Comparison of ENCODE assay signal across 15 cellular contexts in the genomic region with DNA sequence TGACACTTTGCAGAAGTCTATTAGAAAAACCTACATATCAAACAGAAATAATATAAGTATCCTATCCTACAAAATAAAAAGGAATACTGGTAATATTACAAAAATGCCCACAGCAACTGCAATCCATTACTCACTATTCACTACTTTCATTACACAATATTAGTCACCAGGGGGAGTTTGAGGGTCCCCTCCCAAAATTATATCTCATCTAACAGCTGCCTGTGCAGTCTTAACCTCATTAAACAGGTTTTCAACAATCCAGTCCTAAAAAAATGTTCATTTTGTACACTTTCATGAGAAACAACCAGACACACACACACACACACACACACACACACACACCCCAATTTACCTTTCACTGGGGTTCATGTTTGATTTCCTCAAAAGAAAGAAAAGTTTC. TPM values are rescaled to one million over a fixed set of nuclear protein-coding genes. Genes with fewer than 3 reads are reported as not detected.
DNase-seq lines count a peak whose midpoint lies in the region; ATAC-seq and TF ChIP-seq lines count a peak whose summit lies in the region.
"Had no signal": no experiment of that assay in that cellular context is flagged by ENCODE, and none has a peak within 500 bp of the region (broad histone marks: within the 10 kb centered on the region; RNA-seq: fewer than 3 reads in every experiment).

No MANE protein-coding gene starts in this region.

- TF ChIP-seq EP300 in neural cell (conservative IDR thresholded peaks at IDR 0.05; ENCODE audit: poor library complexity, severe bottlenecking) = no peak

- H3K4me1 Mint-ChIP-seq in brain = peaks cover 60% of the 10 kb centered on the region

- no peak for ATAC-seq in omental fat pad (ENCODE audit: low FRiP score)

- TF ChIP-seq RAD21 in neural cell (conservative IDR thresholded peaks at IDR 0.05) = no peak

- peaks cover 5% of the 10 kb centered on the region for H3K27me3 Mint-ChIP-seq in brain

- peaks cover under 1% of the 10 kb centered on the region for H4K20me1 ChIP-seq in Loucy (ENCODE audit: insufficient read depth, low read length, poor library complexity, severe bottlenecking)
- no peaks in the 10 kb centered on the region for H4K20me1 ChIP-seq in neural cell (ENCODE audit: insufficient read depth)

- H3K4me2 ChIP-seq in Loucy (ENCODE audit: low read depth, low read length, poor library complexity, severe bottlenecking) (peak overlapping the region; percentile 83), neural cell (ENCODE audit: low read length) (no peak overlapping the region)

- H3K4me3 Mint-ChIP-seq in brain = peak overlapping the region; percentile 93 to 99 (median 98)

- H2AFZ ChIP-seq in Loucy (ENCODE audit: low read length) (no peak overlapping the region), neural cell (ENCODE audit: low read depth, low read length) (no peak overlapping the region)

- H3K27ac Mint-ChIP-seq in brain = peak overlapping the region in 1 of 5 experiments; percentile 98

- peaks cover 15% of the 10 kb centered on the region for H3K36me3 Mint-ChIP-seq in brain

- no peak overlapping the region for H3K27ac ChIP-seq in neural cell (ENCODE audit: low read length)
- H3K27ac ChIP-seq: HL-60, testis had no signal

- H3K27me3 ChIP-seq in Loucy (ENCODE audit: insufficient read depth, low read length, poor library complexity, severe bottlenecking) = no peaks in the 10 kb centered on the region
- H3K27me3 ChIP-seq in neural cell (ENCODE audit: insufficient read depth, low read depth, low read length) = no peaks in the 10 kb centered on the region
- H3K27me3 ChIP-seq: testis had no signal

- H3K9me3 Mint-ChIP-seq in brain = peaks cover 0 to 2% (median 0%) of the 10 kb centered on the region in 5 experiments

- peaks cover 27% of the 10 kb centered on the region for H3K4me1 ChIP-seq in Loucy (ENCODE audit: insufficient read depth, low read length, poor library complexity, severe bottlenecking)
- H3K4me1 ChIP-seq: testis had no signal

- H3K9me3 ChIP-seq in Loucy (ENCODE audit: insufficient read depth, low read depth, low read length) = no peaks in the 10 kb centered on the region
- H3K9me3 ChIP-seq in neural cell (ENCODE audit: low read length) = no peaks in the 10 kb centered on the region
- H3K9me3 ChIP-seq: testis had no signal

- TF ChIP-seq CTCF in Loucy (conservative IDR thresholded peaks at IDR 0.05; ENCODE audit: low read length) (peak; percentile 49), brain (conservative IDR thresholded peaks at IDR 0.05) (peak in 1 of 2 experiments; percentile 39), neural cell (IDR thresholded peaks at IDR 0.05; ENCODE audit: poor library complexity, severe bottlenecking) (peak; percentile 16), omental fat pad (IDR thresholded peaks at IDR 0.05) (no peak)

- H3K9me2 ChIP-seq in Loucy (replicated peaks; ENCODE audit: low read depth, low read length) (no peaks in the 10 kb centered on the region), neural cell (ENCODE audit: insufficient read depth, low read length) (no peaks in the 10 kb centered on the region)

- peaks cover 6% of the 10 kb centered on the region for H3F3A ChIP-seq in Loucy (ENCODE audit: low read depth)
- H3F3A ChIP-seq in neural cell (ENCODE audit: insufficient read depth, low read length, poor library complexity, severe bottlenecking) = peaks cover 7% of the 10 kb centered on the region

- H3K4me3 ChIP-seq in Loucy (ENCODE audit: low read length, poor library complexity, severe bottlenecking) (no peak overlapping the region), neural cell (ENCODE audit: low read length) (peak overlapping the region; percentile 98)
- H3K4me3 ChIP-seq: testis had no signal

- DNase-seq in NCI-H1092 treated with DMSO at 0.1 percent for 48 hours (lab: John Stamatoyannopoulos, UW) (peak; percentile 4), NCI-H1092 (lab: John Stamatoyannopoulos, UW) (no peak), AG08395 (ENCODE audit: low spot score) (no peak), A172 (ENCODE audit: low spot score) (no peak), omental fat pad (ENCODE audit: low spot score) (no peak)
- DNase-seq: 8988T, GOT3, NCI-H2171 treated with DMSO at 0.1 percent for 48 hours, T1000, testis had no signal

- H3K36me3 ChIP-seq in Loucy (ENCODE audit: insufficient read depth, low read length) = no peaks in the 10 kb centered on the region
- H3K36me3 ChIP-seq in neural cell (ENCODE audit: insufficient read depth, low read length) = no peaks in the 10 kb centered on the region

- H3K79me2 ChIP-seq in Loucy (ENCODE audit: insufficient read depth, low read length) (no peaks in the 10 kb centered on the region), neural cell (replicated peaks; ENCODE audit: insufficient read depth, low read length) (peaks cover 45% of the 10 kb centered on the region)

- H3K9ac ChIP-seq in Loucy (ENCODE audit: low read depth, low read length, poor library complexity, severe bottlenecking) = no peak overlapping the region
- H3K9ac ChIP-seq in neural cell (ENCODE audit: low read length) = no peak overlapping the region

TF ChIP-seq in neural cell, 6 proteins besides CTCF, POLR2A, EP300 and RAD21:
- TF ChIP-seq POLR2AphosphoS5 (IDR thresholded peaks at IDR 0.05) (no peak), TAF1 (IDR thresholded peaks at IDR 0.05; ENCODE audit: low read depth) (no peak), SMC3 (conservative IDR thresholded peaks at IDR 0.05; ENCODE audit: poor library complexity) (no peak), MXI1 (conservative IDR thresholded peaks at IDR 0.05; ENCODE audit: poor library complexity, severe bottlenecking) (no peak), EZH2 (IDR thresholded peaks at IDR 0.05; ENCODE audit: borderline replicate concordance, insufficient read depth, low read length, poor library complexity, severe bottlenecking) (no peak)
- TF ChIP-seq, protein P1, sequence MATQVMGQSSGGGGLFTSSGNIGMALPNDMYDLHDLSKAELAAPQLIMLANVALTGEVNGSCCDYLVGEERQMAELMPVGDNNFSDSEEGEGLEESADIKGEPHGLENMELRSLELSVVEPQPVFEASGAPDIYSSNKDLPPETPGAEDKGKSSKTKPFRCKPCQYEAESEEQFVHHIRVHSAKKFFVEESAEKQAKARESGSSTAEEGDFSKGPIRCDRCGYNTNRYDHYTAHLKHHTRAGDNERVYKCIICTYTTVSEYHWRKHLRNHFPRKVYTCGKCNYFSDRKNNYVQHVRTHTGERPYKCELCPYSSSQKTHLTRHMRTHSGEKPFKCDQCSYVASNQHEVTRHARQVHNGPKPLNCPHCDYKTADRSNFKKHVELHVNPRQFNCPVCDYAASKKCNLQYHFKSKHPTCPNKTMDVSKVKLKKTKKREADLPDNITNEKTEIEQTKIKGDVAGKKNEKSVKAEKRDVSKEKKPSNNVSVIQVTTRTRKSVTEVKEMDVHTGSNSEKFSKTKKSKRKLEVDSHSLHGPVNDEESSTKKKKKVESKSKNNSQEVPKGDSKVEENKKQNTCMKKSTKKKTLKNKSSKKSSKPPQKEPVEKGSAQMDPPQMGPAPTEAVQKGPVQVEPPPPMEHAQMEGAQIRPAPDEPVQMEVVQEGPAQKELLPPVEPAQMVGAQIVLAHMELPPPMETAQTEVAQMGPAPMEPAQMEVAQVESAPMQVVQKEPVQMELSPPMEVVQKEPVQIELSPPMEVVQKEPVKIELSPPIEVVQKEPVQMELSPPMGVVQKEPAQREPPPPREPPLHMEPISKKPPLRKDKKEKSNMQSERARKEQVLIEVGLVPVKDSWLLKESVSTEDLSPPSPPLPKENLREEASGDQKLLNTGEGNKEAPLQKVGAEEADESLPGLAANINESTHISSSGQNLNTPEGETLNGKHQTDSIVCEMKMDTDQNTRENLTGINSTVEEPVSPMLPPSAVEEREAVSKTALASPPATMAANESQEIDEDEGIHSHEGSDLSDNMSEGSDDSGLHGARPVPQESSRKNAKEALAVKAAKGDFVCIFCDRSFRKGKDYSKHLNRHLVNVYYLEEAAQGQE (IDR thresholded peaks at IDR 0.05; ENCODE audit: borderline replicate concordance) = no peak
TF ChIP-seq in neural cell: peak in this region for 0.

RNA-seq across cellular contexts. Expression of a gene that starts 2.9 kb away (rescaled TPM):
- polyA plus RNA-seq in brain (ENCODE audit: insufficient read depth, low read depth, low replicate concordance) = 6.8 TPM
- 8.7 and 13.0 TPM in 2 replicates for polyA plus RNA-seq in neural cell
- 36.3 and 47.1 TPM in 2 replicates for polyA minus RNA-seq in neural cell
- total RNA-seq in A172 (2014; rRNA removed; shearing (Covaris generic)) = 33.8 and 35.1 TPM in 2 replicates
- 10 to 100 TPM; 18.7 to 30.4 (median 27.0) TPM for total RNA-seq in omental fat pad

RNA-seq across cellular contexts. Expression of a gene that starts 48.2 kb away (rescaled TPM):
- polyA plus RNA-seq in brain (ENCODE audit: insufficient read depth, low read depth, low replicate concordance) (not detected), neural cell (not detected in 2 replicates)
- not detected in 2 replicates for polyA minus RNA-seq in neural cell
- 2.9 TPM in 1 of 2 replicates, not detected in the other for total RNA-seq in A172 (2014; rRNA removed; shearing (Covaris generic))
- not detected for total RNA-seq in omental fat pad
- total RNA-seq: lung microvascular endothelial cell had no signal

Comparison
In these comparisons a context has a peak if more than half of its experiments do, and no peak if none do; other contexts are left out.
1. CTCF ChIP-seq: peak in Loucy (single experiment) and neural cell (single experiment); none in omental fat pad (0 of 3).